Comparison of ENCODE assay signal across 1 cellular context in the genomic region with DNA sequence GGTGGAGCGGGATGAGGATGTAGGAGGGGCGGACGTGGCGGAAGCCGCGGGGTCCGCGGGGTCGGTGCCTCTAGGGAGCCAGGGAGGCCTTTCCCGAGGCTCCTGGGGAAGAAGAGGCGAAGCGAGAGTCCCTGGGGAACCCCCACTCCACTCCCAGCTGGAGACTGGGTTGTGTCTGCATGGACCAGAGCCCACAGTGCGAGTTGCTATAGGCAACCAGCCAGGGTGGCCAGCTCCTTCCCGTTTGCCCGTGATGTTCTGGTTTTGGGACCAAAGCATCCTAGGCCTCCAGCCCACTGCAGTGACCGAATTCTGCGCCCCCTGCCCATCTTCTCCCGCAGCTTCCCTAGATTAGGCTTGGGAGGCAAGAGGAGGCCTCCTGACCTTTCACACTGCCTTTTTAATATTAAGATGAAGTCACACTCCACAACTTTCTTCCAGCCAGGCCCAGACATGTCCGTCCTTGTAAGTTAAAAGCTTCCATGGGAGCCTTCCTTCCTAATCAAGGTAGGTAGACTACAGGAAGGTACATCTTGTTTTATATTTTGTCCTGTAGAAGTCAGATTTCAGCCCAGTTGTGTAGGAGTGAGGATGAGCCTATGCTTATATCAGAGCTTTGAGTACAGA.
TF ChIP-seq lines count a peak whose summit lies in the region.

No MANE protein-coding gene starts in this region.

TF ChIP-seq in HepG2, 621 proteins besides CTCF, POLR2A, EP300 and RAD21 (continued from another document and continues in another):
- TF ChIP-seq, protein P1, sequence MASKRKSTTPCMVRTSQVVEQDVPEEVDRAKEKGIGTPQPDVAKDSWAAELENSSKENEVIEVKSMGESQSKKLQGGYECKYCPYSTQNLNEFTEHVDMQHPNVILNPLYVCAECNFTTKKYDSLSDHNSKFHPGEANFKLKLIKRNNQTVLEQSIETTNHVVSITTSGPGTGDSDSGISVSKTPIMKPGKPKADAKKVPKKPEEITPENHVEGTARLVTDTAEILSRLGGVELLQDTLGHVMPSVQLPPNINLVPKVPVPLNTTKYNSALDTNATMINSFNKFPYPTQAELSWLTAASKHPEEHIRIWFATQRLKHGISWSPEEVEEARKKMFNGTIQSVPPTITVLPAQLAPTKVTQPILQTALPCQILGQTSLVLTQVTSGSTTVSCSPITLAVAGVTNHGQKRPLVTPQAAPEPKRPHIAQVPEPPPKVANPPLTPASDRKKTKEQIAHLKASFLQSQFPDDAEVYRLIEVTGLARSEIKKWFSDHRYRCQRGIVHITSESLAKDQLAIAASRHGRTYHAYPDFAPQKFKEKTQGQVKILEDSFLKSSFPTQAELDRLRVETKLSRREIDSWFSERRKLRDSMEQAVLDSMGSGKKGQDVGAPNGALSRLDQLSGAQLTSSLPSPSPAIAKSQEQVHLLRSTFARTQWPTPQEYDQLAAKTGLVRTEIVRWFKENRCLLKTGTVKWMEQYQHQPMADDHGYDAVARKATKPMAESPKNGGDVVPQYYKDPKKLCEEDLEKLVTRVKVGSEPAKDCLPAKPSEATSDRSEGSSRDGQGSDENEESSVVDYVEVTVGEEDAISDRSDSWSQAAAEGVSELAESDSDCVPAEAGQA (IDR thresholded peaks at IDR 0.05; ENCODE audit: low read depth): no peak
- TF ChIP-seq, protein P1 (CRISPR knock-in tag; IDR thresholded peaks at IDR 0.05; ENCODE audit: borderline replicate concordance): no peak
- TF ChIP-seq ZNF446 (CRISPR knock-in tag; IDR thresholded peaks at IDR 0.05) (peak; percentile 75; the same call in 1 of the 2 replicates), KLF15 (CRISPR knock-in tag; IDR thresholded peaks at IDR 0.05; ENCODE audit: borderline replicate concordance) (0 out of 2 replicates have a peak, but pooled peaks have one; percentile 55), RFX3 (CRISPR knock-in tag; IDR thresholded peaks at IDR 0.05) (peak; percentile 60; the same call in 1 of the 2 replicates), TP53 (CRISPR knock-in tag; conservative IDR thresholded peaks at IDR 0.05) (0 out of 2 replicates have a peak, but pooled peaks have one; percentile 23), GABPB1 (CRISPR knock-in tag; IDR thresholded peaks at IDR 0.05) (peak; percentile 28; the same call in 1 of the 2 replicates), ZNF883 (CRISPR knock-in tag; IDR thresholded peaks at IDR 0.05; ENCODE audit: not compliant biosample characterization) (no peak), CAMTA2 (CRISPR knock-in tag; IDR thresholded peaks at IDR 0.05; ENCODE audit: borderline replicate concordance) (no peak), AKAP8 (CRISPR knock-in tag; IDR thresholded peaks at IDR 0.05) (no peak), PRMT3 (CRISPR knock-in tag; IDR thresholded peaks at IDR 0.05; ENCODE audit: borderline replicate concordance, low read depth) (no peak), ZNF792 (CRISPR knock-in tag; IDR thresholded peaks at IDR 0.05) (no peak), FOXK2 (IDR thresholded peaks at IDR 0.05) (no peak), CCAR2 (optimal IDR thresholded peaks at IDR 0.05; ENCODE audit: low read depth, low read length) (no peak), ESRRA (CRISPR knock-in tag; IDR thresholded peaks at IDR 0.05; ENCODE audit: low read depth) (no peak; the same call in 1 of the 2 replicates), DR1 (CRISPR knock-in tag; IDR thresholded peaks at IDR 0.05) (no peak), ZNF850 (CRISPR knock-in tag; conservative IDR thresholded peaks at IDR 0.05) (0 out of 2 replicates have a peak, but pooled peaks have one; percentile 13), ISX (CRISPR knock-in tag; conservative IDR thresholded peaks at IDR 0.05) (peak; percentile 65; the same call in 1 of the 2 replicates), ZNF550 (CRISPR knock-in tag; IDR thresholded peaks at IDR 0.05; ENCODE audit: borderline replicate concordance) (no peak), ZFP62 (CRISPR knock-in tag; IDR thresholded peaks at IDR 0.05) (no peak), ZNF33A (CRISPR knock-in tag; IDR thresholded peaks at IDR 0.05; ENCODE audit: borderline replicate concordance) (no peak), REPIN1 (CRISPR knock-in tag; IDR thresholded peaks at IDR 0.05; ENCODE audit: borderline replicate concordance, low read depth) (peak; percentile 76; the same call in 1 of the 2 replicates)
- TF ChIP-seq, protein P2, sequence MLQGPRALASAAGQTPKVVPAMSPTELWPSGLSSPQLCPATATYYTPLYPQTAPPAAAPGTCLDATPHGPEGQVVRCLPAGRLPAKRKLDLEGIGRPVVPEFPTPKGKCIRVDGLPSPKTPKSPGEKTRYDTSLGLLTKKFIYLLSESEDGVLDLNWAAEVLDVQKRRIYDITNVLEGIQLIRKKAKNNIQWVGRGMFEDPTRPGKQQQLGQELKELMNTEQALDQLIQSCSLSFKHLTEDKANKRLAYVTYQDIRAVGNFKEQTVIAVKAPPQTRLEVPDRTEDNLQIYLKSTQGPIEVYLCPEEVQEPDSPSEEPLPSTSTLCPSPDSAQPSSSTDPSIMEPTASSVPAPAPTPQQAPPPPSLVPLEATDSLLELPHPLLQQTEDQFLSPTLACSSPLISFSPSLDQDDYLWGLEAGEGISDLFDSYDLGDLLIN (CRISPR knock-in tag; IDR thresholded peaks at IDR 0.05; ENCODE audit: borderline replicate concordance): 0 out of 2 replicates have a peak, but pooled peaks have one; percentile 66
- TF ChIP-seq, protein P3, sequence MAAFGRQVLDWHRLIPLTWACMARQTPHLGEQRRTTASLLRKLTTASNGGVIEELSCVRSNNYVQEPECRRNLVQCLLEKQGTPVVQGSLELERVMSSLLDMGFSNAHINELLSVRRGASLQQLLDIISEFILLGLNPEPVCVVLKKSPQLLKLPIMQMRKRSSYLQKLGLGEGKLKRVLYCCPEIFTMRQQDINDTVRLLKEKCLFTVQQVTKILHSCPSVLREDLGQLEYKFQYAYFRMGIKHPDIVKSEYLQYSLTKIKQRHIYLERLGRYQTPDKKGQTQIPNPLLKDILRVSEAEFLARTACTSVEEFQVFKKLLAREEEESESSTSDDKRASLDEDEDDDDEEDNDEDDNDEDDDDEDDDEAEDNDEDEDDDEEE (CRISPR knock-in tag; IDR thresholded peaks at IDR 0.05): peak; percentile 86; the same call in 1 of the 2 replicates
- TF ChIP-seq, protein P4, sequence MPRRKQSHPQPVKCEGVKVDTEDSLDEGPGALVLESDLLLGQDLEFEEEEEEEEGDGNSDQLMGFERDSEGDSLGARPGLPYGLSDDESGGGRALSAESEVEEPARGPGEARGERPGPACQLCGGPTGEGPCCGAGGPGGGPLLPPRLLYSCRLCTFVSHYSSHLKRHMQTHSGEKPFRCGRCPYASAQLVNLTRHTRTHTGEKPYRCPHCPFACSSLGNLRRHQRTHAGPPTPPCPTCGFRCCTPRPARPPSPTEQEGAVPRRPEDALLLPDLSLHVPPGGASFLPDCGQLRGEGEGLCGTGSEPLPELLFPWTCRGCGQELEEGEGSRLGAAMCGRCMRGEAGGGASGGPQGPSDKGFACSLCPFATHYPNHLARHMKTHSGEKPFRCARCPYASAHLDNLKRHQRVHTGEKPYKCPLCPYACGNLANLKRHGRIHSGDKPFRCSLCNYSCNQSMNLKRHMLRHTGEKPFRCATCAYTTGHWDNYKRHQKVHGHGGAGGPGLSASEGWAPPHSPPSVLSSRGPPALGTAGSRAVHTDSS (CRISPR knock-in tag; conservative IDR thresholded peaks at IDR 0.05): 0 out of 2 replicates have a peak, but pooled peaks have one; percentile 34
- TF ChIP-seq, protein P5, sequence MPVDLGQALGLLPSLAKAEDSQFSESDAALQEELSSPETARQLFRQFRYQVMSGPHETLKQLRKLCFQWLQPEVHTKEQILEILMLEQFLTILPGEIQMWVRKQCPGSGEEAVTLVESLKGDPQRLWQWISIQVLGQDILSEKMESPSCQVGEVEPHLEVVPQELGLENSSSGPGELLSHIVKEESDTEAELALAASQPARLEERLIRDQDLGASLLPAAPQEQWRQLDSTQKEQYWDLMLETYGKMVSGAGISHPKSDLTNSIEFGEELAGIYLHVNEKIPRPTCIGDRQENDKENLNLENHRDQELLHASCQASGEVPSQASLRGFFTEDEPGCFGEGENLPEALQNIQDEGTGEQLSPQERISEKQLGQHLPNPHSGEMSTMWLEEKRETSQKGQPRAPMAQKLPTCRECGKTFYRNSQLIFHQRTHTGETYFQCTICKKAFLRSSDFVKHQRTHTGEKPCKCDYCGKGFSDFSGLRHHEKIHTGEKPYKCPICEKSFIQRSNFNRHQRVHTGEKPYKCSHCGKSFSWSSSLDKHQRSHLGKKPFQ (CRISPR knock-in tag; IDR thresholded peaks at IDR 0.05; ENCODE audit: insufficient replicate concordance): no peak
- TF ChIP-seq, protein P6, sequence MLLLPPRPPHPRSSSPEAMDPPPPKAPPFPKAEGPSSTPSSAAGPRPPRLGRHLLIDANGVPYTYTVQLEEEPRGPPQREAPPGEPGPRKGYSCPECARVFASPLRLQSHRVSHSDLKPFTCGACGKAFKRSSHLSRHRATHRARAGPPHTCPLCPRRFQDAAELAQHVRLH (CRISPR knock-in tag; IDR thresholded peaks at IDR 0.05; ENCODE audit: borderline replicate concordance, low read depth): no peak
- TF ChIP-seq, protein P7, sequence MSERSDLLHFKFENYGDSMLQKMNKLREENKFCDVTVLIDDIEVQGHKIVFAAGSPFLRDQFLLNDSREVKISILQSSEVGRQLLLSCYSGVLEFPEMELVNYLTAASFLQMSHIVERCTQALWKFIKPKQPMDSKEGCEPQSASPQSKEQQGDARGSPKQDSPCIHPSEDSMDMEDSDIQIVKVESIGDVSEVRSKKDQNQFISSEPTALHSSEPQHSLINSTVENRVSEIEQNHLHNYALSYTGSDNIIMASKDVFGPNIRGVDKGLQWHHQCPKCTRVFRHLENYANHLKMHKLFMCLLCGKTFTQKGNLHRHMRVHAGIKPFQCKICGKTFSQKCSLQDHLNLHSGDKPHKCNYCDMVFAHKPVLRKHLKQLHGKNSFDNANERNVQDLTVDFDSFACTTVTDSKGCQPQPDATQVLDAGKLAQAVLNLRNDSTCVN (CRISPR knock-in tag; IDR thresholded peaks at IDR 0.05; ENCODE audit: borderline replicate concordance): 0 out of 2 replicates have a peak, but pooled peaks have one; percentile 0
- TF ChIP-seq, protein P8, sequence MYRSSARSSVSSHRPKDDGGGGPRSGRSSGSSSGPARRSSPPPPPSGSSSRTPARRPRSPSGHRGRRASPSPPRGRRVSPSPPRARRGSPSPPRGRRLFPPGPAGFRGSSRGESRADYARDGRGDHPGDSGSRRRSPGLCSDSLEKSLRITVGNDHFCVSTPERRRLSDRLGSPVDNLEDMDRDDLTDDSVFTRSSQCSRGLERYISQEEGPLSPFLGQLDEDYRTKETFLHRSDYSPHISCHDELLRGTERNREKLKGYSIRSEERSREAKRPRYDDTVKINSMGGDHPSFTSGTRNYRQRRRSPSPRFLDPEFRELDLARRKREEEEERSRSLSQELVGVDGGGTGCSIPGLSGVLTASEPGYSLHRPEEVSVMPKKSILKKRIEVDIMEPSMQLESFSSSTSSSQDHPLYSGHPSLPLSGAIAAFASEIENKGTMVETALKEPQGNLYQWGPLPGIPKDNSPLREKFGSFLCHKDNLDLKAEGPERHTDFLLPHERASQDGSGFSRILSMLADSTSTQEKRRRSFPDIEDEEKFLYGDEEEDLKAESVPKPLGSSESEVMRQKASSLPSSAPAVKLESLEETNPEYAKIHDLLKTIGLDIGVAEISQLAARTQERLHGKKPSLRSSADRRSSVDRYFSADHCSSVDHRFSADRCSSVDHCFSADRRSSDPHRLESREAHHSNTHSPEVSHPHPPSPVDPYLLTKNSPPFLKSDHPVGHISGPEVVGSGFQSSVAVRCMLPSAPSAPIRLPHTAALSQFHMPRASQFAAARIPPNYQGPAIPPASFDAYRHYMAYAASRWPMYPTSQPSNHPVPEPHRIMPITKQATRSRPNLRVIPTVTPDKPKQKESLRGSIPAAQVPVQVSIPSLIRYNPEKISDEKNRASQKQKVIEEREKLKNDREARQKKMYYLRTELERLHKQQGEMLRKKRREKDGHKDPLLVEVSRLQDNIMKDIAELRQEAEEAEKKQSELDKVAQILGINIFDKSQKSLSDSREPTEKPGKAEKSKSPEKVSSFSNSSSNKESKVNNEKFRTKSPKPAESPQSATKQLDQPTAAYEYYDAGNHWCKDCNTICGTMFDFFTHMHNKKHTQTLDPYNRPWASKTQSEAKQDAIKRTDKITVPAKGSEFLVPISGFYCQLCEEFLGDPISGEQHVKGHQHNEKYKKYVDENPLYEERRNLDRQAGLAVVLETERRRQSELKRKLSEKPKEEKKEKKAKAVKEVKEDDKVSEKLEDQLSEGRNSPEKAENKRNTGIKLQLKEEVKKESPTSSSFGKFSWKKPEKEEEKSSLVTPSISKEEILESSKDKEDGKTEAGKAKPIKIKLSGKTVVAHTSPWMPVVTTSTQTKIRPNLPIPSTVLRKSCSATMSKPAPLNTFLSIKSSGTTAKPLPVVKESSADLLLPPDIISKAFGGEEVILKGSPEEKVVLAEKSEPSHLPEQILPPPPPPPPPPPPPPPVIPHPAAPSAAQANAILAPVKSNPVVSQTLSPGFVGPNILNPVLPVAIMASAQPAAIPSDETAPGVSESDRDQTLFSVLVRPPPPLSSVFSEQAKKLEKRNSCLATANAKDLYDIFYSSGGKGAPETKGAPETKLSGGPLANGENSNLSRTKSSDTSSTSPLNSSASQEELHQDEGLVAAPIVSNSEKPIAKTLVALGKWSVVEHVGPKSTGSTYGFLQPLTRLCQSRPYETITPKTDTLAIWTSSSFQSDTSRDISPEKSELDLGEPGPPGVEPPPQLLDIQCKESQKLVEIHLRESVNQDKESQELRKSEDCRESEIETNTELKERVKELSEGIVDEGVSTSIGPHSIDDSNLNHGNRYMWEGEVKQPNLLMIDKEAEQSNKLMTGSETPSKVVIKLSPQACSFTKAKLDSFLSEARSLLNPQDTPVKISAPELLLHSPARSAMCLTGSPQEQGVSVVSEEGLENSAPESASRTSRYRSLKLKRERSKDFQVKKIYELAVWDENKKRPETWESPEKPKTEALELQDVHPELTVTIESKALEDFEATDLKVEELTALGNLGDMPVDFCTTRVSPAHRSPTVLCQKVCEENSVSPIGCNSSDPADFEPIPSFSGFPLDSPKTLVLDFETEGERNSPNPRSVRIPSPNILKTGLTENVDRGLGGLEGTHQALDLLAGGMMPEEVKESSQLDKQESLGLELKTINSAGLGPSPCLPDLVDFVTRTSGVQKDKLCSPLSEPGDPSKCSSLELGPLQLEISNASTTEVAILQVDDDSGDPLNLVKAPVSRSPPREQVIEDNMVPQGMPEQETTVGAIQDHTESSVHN (CRISPR knock-in tag; IDR thresholded peaks at IDR 0.05): 0 out of 2 replicates have a peak, but pooled peaks have one; percentile 7
